1 cellular context compared by ENCODE assay signal in the genomic region with DNA sequence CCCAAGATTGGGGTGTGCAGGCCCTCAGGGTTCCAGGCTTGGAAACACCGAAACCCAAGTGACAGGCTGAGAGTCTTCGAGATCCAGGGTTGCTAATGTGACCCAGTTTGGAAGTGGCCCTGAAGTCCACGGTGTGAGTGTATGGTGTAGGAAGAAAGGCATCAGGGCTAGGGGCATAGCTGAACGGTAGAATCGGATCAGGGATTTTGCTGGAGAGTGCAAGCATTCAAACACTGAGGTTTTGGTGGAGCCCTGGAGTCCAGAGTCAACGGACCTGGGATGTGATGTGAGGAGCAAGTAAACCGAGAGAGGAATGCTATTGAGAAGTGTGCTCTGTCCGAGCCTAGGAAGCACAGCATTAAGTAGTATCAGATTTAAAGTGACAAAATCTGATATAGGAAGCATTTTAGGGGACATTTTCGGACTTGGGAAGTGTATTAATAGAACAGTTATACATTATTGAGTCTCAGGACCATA.
TF ChIP-seq lines count a peak whose summit lies in the region.

No MANE protein-coding gene starts in this region.

TF ChIP-seq in H1, 55 proteins besides CTCF, POLR2A, EP300 and RAD21 (continued from another document):
- TF ChIP-seq CTBP2 (IDR thresholded peaks at IDR 0.05; ENCODE audit: borderline replicate concordance, insufficient read depth, insufficient read length, low read length): no peak
- TF ChIP-seq KDM4A (IDR thresholded peaks at IDR 0.05; ENCODE audit: low read depth, low read length, severe bottlenecking): peak; percentile 5
- peak; percentile 25; the same call in 1 of the 2 replicates for TF ChIP-seq POLR2AphosphoS5 (IDR thresholded peaks at IDR 0.05; ENCODE audit: low read depth, low read length)
- TF ChIP-seq, protein P1, sequence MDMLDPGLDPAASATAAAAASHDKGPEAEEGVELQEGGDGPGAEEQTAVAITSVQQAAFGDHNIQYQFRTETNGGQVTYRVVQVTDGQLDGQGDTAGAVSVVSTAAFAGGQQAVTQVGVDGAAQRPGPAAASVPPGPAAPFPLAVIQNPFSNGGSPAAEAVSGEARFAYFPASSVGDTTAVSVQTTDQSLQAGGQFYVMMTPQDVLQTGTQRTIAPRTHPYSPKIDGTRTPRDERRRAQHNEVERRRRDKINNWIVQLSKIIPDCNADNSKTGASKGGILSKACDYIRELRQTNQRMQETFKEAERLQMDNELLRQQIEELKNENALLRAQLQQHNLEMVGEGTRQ (IDR thresholded peaks at IDR 0.05; ENCODE audit: low read length): 0 out of 2 replicates have a peak, but pooled peaks have one; percentile 42
- TF ChIP-seq HDAC6 (IDR thresholded peaks at IDR 0.05; ENCODE audit: low read depth, low read length): no peak
- no peak for TF ChIP-seq CHD7 (IDR thresholded peaks at IDR 0.05; ENCODE audit: insufficient replicate concordance, low read length)
- no peak for TF ChIP-seq SIN3A (conservative IDR thresholded peaks at IDR 0.05 in 1 of 2, IDR thresholded peaks at IDR 0.05 in 1 of 2; ENCODE audit: low read depth in 1 of 2, low read length in 2 of 2)
- no peak for TF ChIP-seq CHD2 (IDR thresholded peaks at IDR 0.05; ENCODE audit: low read length)
- TF ChIP-seq NRF1 (IDR thresholded peaks at IDR 0.05; ENCODE audit: low read depth, low read length): no peak
- no peak for TF ChIP-seq CEBPB (IDR thresholded peaks at IDR 0.05; ENCODE audit: low read depth, low read length)
- no peak for TF ChIP-seq SRF (IDR thresholded peaks at IDR 0.05; ENCODE audit: low read depth, low read length)
- TF ChIP-seq CBX8 (IDR thresholded peaks at IDR 0.05; ENCODE audit: borderline replicate concordance, low read depth, low read length): no peak
- TF ChIP-seq, protein P2, sequence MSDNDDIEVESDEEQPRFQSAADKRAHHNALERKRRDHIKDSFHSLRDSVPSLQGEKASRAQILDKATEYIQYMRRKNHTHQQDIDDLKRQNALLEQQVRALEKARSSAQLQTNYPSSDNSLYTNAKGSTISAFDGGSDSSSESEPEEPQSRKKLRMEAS (IDR thresholded peaks at IDR 0.05): 0 out of 2 replicates have a peak, but pooled peaks have one; percentile 48
- no peak for TF ChIP-seq CBX5 (IDR thresholded peaks at IDR 0.05; ENCODE audit: low read depth, low read length)
- no peak for TF ChIP-seq TEAD4 (IDR thresholded peaks at IDR 0.05; ENCODE audit: low read depth, low read length)
- TF ChIP-seq SP1 (IDR thresholded peaks at IDR 0.05; ENCODE audit: low read depth, low read length): no peak
- no peak for TF ChIP-seq POU5F1 (IDR thresholded peaks at IDR 0.05; ENCODE audit: low read depth, low read length)
- no peak for TF ChIP-seq BCL11A (IDR thresholded peaks at IDR 0.05; ENCODE audit: low read depth in 2 of 2, low read length in 2 of 2)
- TF ChIP-seq SAP30 (IDR thresholded peaks at IDR 0.05; ENCODE audit: insufficient read depth, insufficient replicate concordance, low read length): peak; percentile 78
- no peak for TF ChIP-seq TAF7 (optimal IDR thresholded peaks at IDR 0.05; ENCODE audit: borderline replicate concordance, low read depth, low read length)
- TF ChIP-seq CREB1 (IDR thresholded peaks at IDR 0.05): no peak
- TF ChIP-seq RFX5 (IDR thresholded peaks at IDR 0.05; ENCODE audit: borderline replicate concordance, low read depth, low read length): no peak
- TF ChIP-seq BACH1 (IDR thresholded peaks at IDR 0.05; ENCODE audit: low read length): no peak
- no peak for TF ChIP-seq KDM5A (IDR thresholded peaks at IDR 0.05; ENCODE audit: low read length)
- no peak for TF ChIP-seq FOSL1 (IDR thresholded peaks at IDR 0.05; ENCODE audit: insufficient read depth, low read depth, low read length)
- TF ChIP-seq BRCA1 (IDR thresholded peaks at IDR 0.05; ENCODE audit: low read depth, low read length): no peak
- TF ChIP-seq YY1 (IDR thresholded peaks at IDR 0.05; ENCODE audit: low read depth, low read length): no peak
- no peak for TF ChIP-seq ZNF274 (IDR thresholded peaks at IDR 0.05; ENCODE audit: borderline replicate concordance, extremely low read depth, low read length)
- TF ChIP-seq ASH2L (IDR thresholded peaks at IDR 0.05; ENCODE audit: low read length): no peak
